In genomic region chr2:69791045-69791444, GRCh38 we compare ENCODE assay signal across 16 cellular contexts. TPM values are rescaled to one million over a fixed set of nuclear protein-coding genes. Genes with fewer than 3 reads are reported as not detected.
A peak's percentile ranks its signal among the peaks of the same experiment; 100 is the strongest.
DNase-seq lines count a peak whose midpoint lies in the region; ATAC-seq, FAIRE-seq and TF ChIP-seq lines count a peak whose summit lies in the region.
"Had no signal": no experiment of that assay in that cellular context is flagged by ENCODE, and none has a peak within 500 bp of the region (broad histone marks: within the 10 kb centered on the region; RNA-seq: fewer than 3 reads in every experiment).

No MANE protein-coding gene starts in this region.

- no peaks in the 10 kb centered on the region for H3K9me3 ChIP-seq in adipocyte (ENCODE audit: control insufficient read depth, low read length)
- no peaks in the 10 kb centered on the region for H3K9me3 ChIP-seq in smooth muscle cell (replicated peaks; ENCODE audit: low read depth)
- H3K9me3 ChIP-seq in Karpas-422 (ENCODE audit: low read length), result no peaks in the 10 kb centered on the region
- H3K9me3 ChIP-seq: neutrophil had no signal

- no peaks in the 10 kb centered on the region for H3K36me3 Mint-ChIP-seq in natural killer cell

- intact Hi-C loops in left cardiac atrium (cut with DNase I), result no loop called here
- intact Hi-C loops in natural killer cell (cut with micrococcal nuclease), result no loop called here

- peaks cover 11% of the 10 kb centered on the region for H3F3A ChIP-seq in smooth muscle cell (ENCODE audit: low read depth)

- H3K9me3 Mint-ChIP-seq in natural killer cell, result no peaks in the 10 kb centered on the region
- H3K9me3 Mint-ChIP-seq: activated naive CD8-positive, alpha-beta T cell treated with anti-CD3 and anti-CD28 coated beads, Interleukin-2, amount 50 U/mL, for 24 hours had no signal

- H3K9ac ChIP-seq in adipocyte (ENCODE audit: low read length) (peak overlapping the region; percentile 5), smooth muscle cell (ENCODE audit: low read depth) (peak overlapping the region; percentile 93), Karpas-422 (ENCODE audit: low read length) (no peak overlapping the region)

- H4K20me1 ChIP-seq in smooth muscle cell (ENCODE audit: low read depth) (no peaks in the 10 kb centered on the region), Karpas-422 (ENCODE audit: insufficient read depth, low read depth, low read length) (no peaks in the 10 kb centered on the region)

- no peak overlapping the region for H2AFZ ChIP-seq in smooth muscle cell (ENCODE audit: low read depth)
- no peak overlapping the region for H2AFZ ChIP-seq in Karpas-422 (ENCODE audit: low read length)

- H3K79me2 ChIP-seq in smooth muscle cell (ENCODE audit: low read depth) (no peaks in the 10 kb centered on the region), Karpas-422 (ENCODE audit: low read length) (no peaks in the 10 kb centered on the region)

- no peak overlapping the region for H3K4me3 Mint-ChIP-seq in natural killer cell

- H3K27ac Mint-ChIP-seq in natural killer cell, result peak overlapping the region in 1 of 2 donors; percentile 89
- H3K27ac Mint-ChIP-seq: activated naive CD8-positive, alpha-beta T cell treated with anti-CD3 and anti-CD28 coated beads, Interleukin-2, amount 50 U/mL, for 24 hours had no signal

- peak overlapping the region; percentile 99 for H3K27ac ChIP-seq in smooth muscle cell (ENCODE audit: low read depth)
- no peak overlapping the region for H3K27ac ChIP-seq in Karpas-422 (ENCODE audit: low read length)
- H3K27ac ChIP-seq: neutrophil had no signal

- H3K27me3 ChIP-seq in adipocyte (replicated peaks; ENCODE audit: control insufficient read depth, insufficient read depth, low read length) (no peaks in the 10 kb centered on the region), smooth muscle cell (ENCODE audit: low read depth) (no peaks in the 10 kb centered on the region), Karpas-422 (ENCODE audit: low read length) (no peaks in the 10 kb centered on the region)
- H3K27me3 ChIP-seq: neutrophil had no signal

- H3K9me2 ChIP-seq in Karpas-422 (replicated peaks; ENCODE audit: insufficient read depth, low read length), result no peaks in the 10 kb centered on the region

- TF ChIP-seq CTCF in smooth muscle cell (IDR thresholded peaks at IDR 0.05; ENCODE audit: borderline replicate concordance, insufficient read depth, poor library complexity, severe bottlenecking), result no peak
- TF ChIP-seq CTCF in natural killer cell (IDR thresholded peaks at IDR 0.05), result no peak

- H3K36me3 ChIP-seq in adipocyte (ENCODE audit: control insufficient read depth, insufficient read depth, low read length, severe bottlenecking) (peaks cover 7% of the 10 kb centered on the region), smooth muscle cell (ENCODE audit: low read depth) (no peaks in the 10 kb centered on the region), Karpas-422 (ENCODE audit: insufficient read depth, low read length) (no peaks in the 10 kb centered on the region)

- no peaks in the 10 kb centered on the region for H3K27me3 Mint-ChIP-seq in natural killer cell (ENCODE audit: low read depth in 2 of 2)
- H3K27me3 Mint-ChIP-seq: activated naive CD8-positive, alpha-beta T cell treated with anti-CD3 and anti-CD28 coated beads, Interleukin-2, amount 50 U/mL, for 24 hours had no signal

- peak overlapping the region; percentile 61 for H3K4me3 ChIP-seq in adipocyte (ENCODE audit: low read length)
- H3K4me3 ChIP-seq in smooth muscle cell, result no peak overlapping the region
- no peak overlapping the region for H3K4me3 ChIP-seq in Karpas-422 (ENCODE audit: low read length)

- FAIRE-seq in G401.6 (lab: Jason Lieb, UNC), result peak; percentile 82

- ATAC-seq in left cardiac atrium (peak; percentile 31 to 71), natural killer cell (no peak)
- ATAC-seq: left colon had no signal

- H3K4me2 ChIP-seq in smooth muscle cell (peak overlapping the region; percentile 74), Karpas-422 (ENCODE audit: low read depth, low read length, poor library complexity, severe bottlenecking) (no peak overlapping the region)

- DNase-seq in adipocyte (ENCODE audit: low read depth) (peak; percentile 60), left cardiac atrium (no peak), smooth muscle cell (lab: John Stamatoyannopoulos, UW; ENCODE audit: unreplicated experiment) (no peak), Karpas-422 (no peak), natural killer cell (no peak), DMS114 treated with DMSO at 0.1 percent for 48 hours (lab: John Stamatoyannopoulos, UW; ENCODE audit: unreplicated experiment) (no peak)
- no peak for DNase-seq in activated T-cell treated with anti-CD3 and anti-CD28 coated beads, Interleukin-2, amount 50 U/mL, for 1 hour
- DNase-seq: activated naive CD8-positive, alpha-beta T cell treated with anti-CD3 and anti-CD28 coated beads, Interleukin-2, amount 50 U/mL, for 24 hours; C1 segment of cervical spinal cord; effector CD8-positive, alpha-beta T cell; GF-D8; Kasumi-1; left colon; NCI-H2107 had no signal

- H3K4me1 ChIP-seq in adipocyte (ENCODE audit: control insufficient read depth, insufficient read depth, low read length) (peaks cover 33% of the 10 kb centered on the region), smooth muscle cell (ENCODE audit: low read depth) (peaks cover 26% of the 10 kb centered on the region), Karpas-422 (ENCODE audit: low read length) (peaks cover 21% of the 10 kb centered on the region)

- H3K4me1 Mint-ChIP-seq in natural killer cell, result peaks cover 19 to 23% of the 10 kb centered on the region in 2 donors

RNA-seq across cellular contexts. Expression of gene GMCL1, which starts 38.4 kb away (rescaled TPM):
- 1 to 10 TPM; 4.8 to 7.1 TPM for total RNA-seq in left cardiac atrium
- total RNA-seq in smooth muscle cell, result 10.4 and 14.7 TPM in 2 replicates
- polyA plus RNA-seq in smooth muscle cell, result 9.4 and 10.6 TPM in 2 replicates
- total RNA-seq in Karpas-422 (2014; rRNA removed; shearing (Covaris generic); ENCODE audit: low replicate concordance), result 34.4 and 75.3 TPM in 2 replicates
- total RNA-seq in natural killer cell, result 10 to 100 TPM; 34.6 to 49.4 (median 35.9) TPM

RNA-seq across cellular contexts. Expression of gene ANXA4, which starts 49.1 kb away (rescaled TPM):
- 10 to 100 TPM; 41.3 to 50.4 TPM for total RNA-seq in left cardiac atrium
- total RNA-seq in smooth muscle cell, result 13.3 and 14.7 TPM in 2 replicates
- polyA plus RNA-seq in smooth muscle cell, result 32.8 and 56.6 TPM in 2 replicates
- 1.1 and 2.4 TPM in 2 replicates for total RNA-seq in Karpas-422 (2014; rRNA removed; shearing (Covaris generic); ENCODE audit: low replicate concordance)
- 10 to 100 TPM; 44.6 to 63.6 (median 55.8) TPM for total RNA-seq in natural killer cell

Comparison
In these comparisons a context has a peak if more than half of its experiments do, and no peak if none do; other contexts are left out.
1. ATAC-seq: peak in left cardiac atrium (2 of 2); none in natural killer cell (0 of 3).